Comparison of ENCODE assay signal across 8 cellular contexts in the genomic region with DNA sequence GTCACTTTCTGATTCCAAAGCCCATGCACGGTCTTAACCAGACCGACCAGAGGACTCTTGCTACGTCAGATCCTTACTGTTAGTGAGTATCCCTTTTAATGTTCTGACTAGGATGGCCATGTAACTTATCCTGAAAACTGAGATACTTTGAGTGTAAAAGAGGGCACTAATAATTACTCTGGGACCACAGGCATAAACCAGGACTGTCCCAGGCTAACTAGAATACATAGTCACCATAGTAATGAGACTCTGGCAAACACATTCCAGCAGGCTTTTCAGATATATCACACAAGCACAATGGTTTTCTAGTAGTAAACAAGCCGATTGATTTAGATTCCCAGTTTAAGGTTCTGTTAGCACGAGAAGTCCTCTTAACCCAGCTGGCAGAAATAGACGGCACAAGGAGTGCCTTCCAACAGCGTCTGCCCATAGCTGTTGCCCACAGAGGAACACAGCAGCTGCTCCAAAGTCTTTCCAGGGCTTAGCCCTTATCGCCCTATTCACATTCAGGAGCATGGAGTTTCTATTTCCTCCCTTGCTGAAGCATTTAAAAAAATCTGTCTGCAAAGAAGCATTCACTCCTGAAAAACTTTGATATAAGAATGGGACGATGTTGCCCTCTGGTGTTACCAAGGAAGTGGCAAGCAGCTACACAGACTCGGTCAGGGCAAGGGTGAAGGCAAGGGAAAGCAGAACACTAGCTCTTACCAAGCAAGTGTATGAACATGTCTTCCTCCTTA.
DNase-seq lines count a peak whose midpoint lies in the region; ATAC-seq, FAIRE-seq and TF ChIP-seq lines count a peak whose summit lies in the region.

No MANE protein-coding gene starts in this region.

- H3K4me1 ChIP-seq in fibroblast of lung (ENCODE audit: control insufficient read depth, extremely low read depth, insufficient read depth, low read length) (peaks cover 18% of the 10 kb centered on the region), osteoblast (ENCODE audit: insufficient read depth, low read length) (peaks cover 23% of the 10 kb centered on the region)

- DNase-seq in AG08396 (ENCODE audit: low spot score), result peak; percentile 33
- DNase-seq in H54 (ENCODE audit: insufficient read length, low spot score), result no peak
- DNase-seq in RCC 7860 (ENCODE audit: low spot score), result peak; percentile 62
- DNase-seq in fibroblast of lung (ENCODE audit: low read depth in 2 of 2), result peak; percentile 68 to 85
- DNase-seq in osteoblast (ENCODE audit: insufficient read length, low spot score, missing footprints), result peak; percentile 62
- no peak for DNase-seq in central memory CD4-positive, alpha-beta T cell
- no peak for DNase-seq in activated CD4-positive, alpha-beta T cell treated with anti-CD3 and anti-CD28 coated beads, Interleukin-2, amount 50 U/mL, for 4 hours

- H3K27ac ChIP-seq in fibroblast of lung (ENCODE audit: insufficient read depth, low read length) (no peak overlapping the region), osteoblast (ENCODE audit: low read depth, low read length) (no peak overlapping the region)

- H3K36me3 ChIP-seq in fibroblast of lung (ENCODE audit: control insufficient read depth, insufficient read depth, low read length), result no peaks in the 10 kb centered on the region
- H3K36me3 ChIP-seq in osteoblast (ENCODE audit: insufficient read depth, low read length), result no peaks in the 10 kb centered on the region

- peak overlapping the region; percentile 69 for H3K4me2 ChIP-seq in fibroblast of lung (ENCODE audit: extremely low read depth, insufficient read depth, low read length)
- H3K4me2 ChIP-seq in osteoblast (ENCODE audit: insufficient read depth, low read length), result peak overlapping the region; percentile 65

- no peak for TF ChIP-seq POLR2A in H54 (IDR thresholded peaks at IDR 0.05; ENCODE audit: low read depth, low read length)

- H3K9ac ChIP-seq in fibroblast of lung (ENCODE audit: insufficient read depth, low read length), result no peak overlapping the region

- H3K27me3 ChIP-seq in fibroblast of lung (ENCODE audit: control insufficient read depth, insufficient read depth, low read length) (no peaks in the 10 kb centered on the region), osteoblast (ENCODE audit: insufficient read depth, low read length) (no peaks in the 10 kb centered on the region)

- no peaks in the 10 kb centered on the region for H3K79me2 ChIP-seq in fibroblast of lung (ENCODE audit: control insufficient read depth, insufficient read depth, low read length)
- H3K79me2 ChIP-seq in osteoblast (ENCODE audit: insufficient read depth, low read length), result no peaks in the 10 kb centered on the region

- FAIRE-seq in H54 (lab: Jason Lieb, UNC) (peak; percentile 80), RCC 7860 (lab: Jason Lieb, UNC) (peak; percentile 74)

- H4K20me1 ChIP-seq in fibroblast of lung (ENCODE audit: control insufficient read depth, extremely low read depth, insufficient read depth, low read length) (no peaks in the 10 kb centered on the region), osteoblast (ENCODE audit: insufficient read depth, low read length) (no peaks in the 10 kb centered on the region)

- peak overlapping the region; percentile 75 for H2AFZ ChIP-seq in fibroblast of lung (ENCODE audit: low read length)
- H2AFZ ChIP-seq in osteoblast (ENCODE audit: low read length), result peak overlapping the region; percentile 80

- ATAC-seq in HG03439 (IDR thresholded peaks at IDR 0.05; ENCODE audit: unreplicated experiment), result no peak

- peak; percentile 58 to 71 for TF ChIP-seq CTCF in fibroblast of lung (conservative IDR thresholded peaks at IDR 0.05 in 1 of 2, IDR thresholded peaks at IDR 0.05 in 1 of 2; ENCODE audit: low read depth in 1 of 2, low read length in 2 of 2)
- peak; percentile 71 for TF ChIP-seq CTCF in osteoblast (IDR thresholded peaks at IDR 0.05; ENCODE audit: extremely low read depth, low read depth, low read length)

- H3K9me3 ChIP-seq in fibroblast of lung (ENCODE audit: control insufficient read depth, insufficient read depth, low read depth, low read length) (no peaks in the 10 kb centered on the region), osteoblast (ENCODE audit: low read depth, low read length) (no peaks in the 10 kb centered on the region)

- H3K4me3 ChIP-seq in fibroblast of lung (replicated peaks in 1 of 4; ENCODE audit: control extremely low read depth in 1 of 4, insufficient read depth in 1 of 4, low read depth in 3 of 4, low read length in 4 of 4) (no peak overlapping the region), osteoblast (ENCODE audit: insufficient read depth, low read length) (peak overlapping the region; percentile 34)

Comparison
In these comparisons a context has a peak if more than half of its experiments do, and no peak if none do; other contexts are left out.
1. DNase-seq: peak in AG08396 (single experiment), RCC 7860 (single experiment), fibroblast of lung (2 of 2) and osteoblast (single experiment); none in H54 (single experiment), central memory CD4-positive, alpha-beta T cell (single experiment) and activated CD4-positive, alpha-beta T cell treated with anti-CD3 and anti-CD28 coated beads, Interleukin-2, amount 50 U/mL, for 4 hours (0 of 2).